In genomic region chr21:36150192-36150711, GRCh38 we compare ENCODE assay signal across 1 cellular context.
TF ChIP-seq lines count a peak whose summit lies in the region.

No MANE protein-coding gene starts in this region.

TF ChIP-seq in K562, 482 proteins besides CTCF, POLR2A, EP300 and RAD21 (continued from another document and continues in another):
- peak; percentile 70; the same call in 1 of the 2 replicates for TF ChIP-seq HMBOX1 (IDR thresholded peaks at IDR 0.05)
- no peak for TF ChIP-seq CC2D1A (IDR thresholded peaks at IDR 0.05)
- no peak; the same call in 1 of the 2 replicates for TF ChIP-seq ARID1B (IDR thresholded peaks at IDR 0.05)
- TF ChIP-seq TEAD1 (CRISPR knock-in tag; IDR thresholded peaks at IDR 0.05): peak in 1 of 2 experiments; percentile 48; a peak in 1 of 4 replicates
- peak in 1 of 2 experiments; percentile 62; a peak in 1 of 4 replicates for TF ChIP-seq ZNF639 (CRISPR knock-in tag; conservative IDR thresholded peaks at IDR 0.05 in 1 of 2, IDR thresholded peaks at IDR 0.05 in 1 of 2)
- TF ChIP-seq, protein P1, sequence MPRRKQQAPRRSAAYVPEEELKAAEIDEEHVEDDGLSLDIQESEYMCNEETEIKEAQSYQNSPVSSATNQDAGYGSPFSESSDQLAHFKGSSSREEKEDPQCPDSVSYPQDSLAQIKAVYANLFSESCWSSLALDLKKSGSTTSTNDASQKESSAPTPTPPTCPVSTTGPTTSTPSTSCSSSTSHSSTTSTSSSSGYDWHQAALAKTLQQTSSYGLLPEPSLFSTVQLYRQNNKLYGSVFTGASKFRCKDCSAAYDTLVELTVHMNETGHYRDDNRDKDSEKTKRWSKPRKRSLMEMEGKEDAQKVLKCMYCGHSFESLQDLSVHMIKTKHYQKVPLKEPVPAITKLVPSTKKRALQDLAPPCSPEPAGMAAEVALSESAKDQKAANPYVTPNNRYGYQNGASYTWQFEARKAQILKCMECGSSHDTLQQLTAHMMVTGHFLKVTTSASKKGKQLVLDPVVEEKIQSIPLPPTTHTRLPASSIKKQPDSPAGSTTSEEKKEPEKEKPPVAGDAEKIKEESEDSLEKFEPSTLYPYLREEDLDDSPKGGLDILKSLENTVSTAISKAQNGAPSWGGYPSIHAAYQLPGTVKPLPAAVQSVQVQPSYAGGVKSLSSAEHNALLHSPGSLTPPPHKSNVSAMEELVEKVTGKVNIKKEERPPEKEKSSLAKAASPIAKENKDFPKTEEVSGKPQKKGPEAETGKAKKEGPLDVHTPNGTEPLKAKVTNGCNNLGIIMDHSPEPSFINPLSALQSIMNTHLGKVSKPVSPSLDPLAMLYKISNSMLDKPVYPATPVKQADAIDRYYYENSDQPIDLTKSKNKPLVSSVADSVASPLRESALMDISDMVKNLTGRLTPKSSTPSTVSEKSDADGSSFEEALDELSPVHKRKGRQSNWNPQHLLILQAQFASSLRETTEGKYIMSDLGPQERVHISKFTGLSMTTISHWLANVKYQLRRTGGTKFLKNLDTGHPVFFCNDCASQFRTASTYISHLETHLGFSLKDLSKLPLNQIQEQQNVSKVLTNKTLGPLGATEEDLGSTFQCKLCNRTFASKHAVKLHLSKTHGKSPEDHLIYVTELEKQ (CRISPR knock-in tag; IDR thresholded peaks at IDR 0.05): no peak
- TF ChIP-seq ATF7 (IDR thresholded peaks at IDR 0.05): 0 out of 2 replicates have a peak, but pooled peaks have one; percentile 25
- TF ChIP-seq HDAC3 (IDR thresholded peaks at IDR 0.05; ENCODE audit: borderline replicate concordance, partially characterized antibody): no peak
- TF ChIP-seq IRF2 (CRISPR knock-in tag; IDR thresholded peaks at IDR 0.05): no peak
- peak; percentile 75 for TF ChIP-seq EHMT2 (IDR thresholded peaks at IDR 0.05)
- TF ChIP-seq, protein P2, sequence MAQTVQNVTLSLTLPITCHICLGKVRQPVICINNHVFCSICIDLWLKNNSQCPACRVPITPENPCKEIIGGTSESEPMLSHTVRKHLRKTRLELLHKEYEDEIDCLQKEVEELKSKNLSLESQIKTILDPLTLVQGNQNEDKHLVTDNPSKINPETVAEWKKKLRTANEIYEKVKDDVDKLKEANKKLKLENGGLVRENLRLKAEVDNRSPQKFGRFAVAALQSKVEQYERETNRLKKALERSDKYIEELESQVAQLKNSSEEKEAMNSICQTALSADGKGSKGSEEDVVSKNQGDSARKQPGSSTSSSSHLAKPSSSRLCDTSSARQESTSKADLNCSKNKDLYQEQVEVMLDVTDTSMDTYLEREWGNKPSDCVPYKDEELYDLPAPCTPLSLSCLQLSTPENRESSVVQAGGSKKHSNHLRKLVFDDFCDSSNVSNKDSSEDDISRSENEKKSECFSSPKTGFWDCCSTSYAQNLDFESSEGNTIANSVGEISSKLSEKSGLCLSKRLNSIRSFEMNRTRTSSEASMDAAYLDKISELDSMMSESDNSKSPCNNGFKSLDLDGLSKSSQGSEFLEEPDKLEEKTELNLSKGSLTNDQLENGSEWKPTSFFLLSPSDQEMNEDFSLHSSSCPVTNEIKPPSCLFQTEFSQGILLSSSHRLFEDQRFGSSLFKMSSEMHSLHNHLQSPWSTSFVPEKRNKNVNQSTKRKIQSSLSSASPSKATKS (CRISPR knock-in tag; IDR thresholded peaks at IDR 0.05): no peak
- TF ChIP-seq, protein P3, sequence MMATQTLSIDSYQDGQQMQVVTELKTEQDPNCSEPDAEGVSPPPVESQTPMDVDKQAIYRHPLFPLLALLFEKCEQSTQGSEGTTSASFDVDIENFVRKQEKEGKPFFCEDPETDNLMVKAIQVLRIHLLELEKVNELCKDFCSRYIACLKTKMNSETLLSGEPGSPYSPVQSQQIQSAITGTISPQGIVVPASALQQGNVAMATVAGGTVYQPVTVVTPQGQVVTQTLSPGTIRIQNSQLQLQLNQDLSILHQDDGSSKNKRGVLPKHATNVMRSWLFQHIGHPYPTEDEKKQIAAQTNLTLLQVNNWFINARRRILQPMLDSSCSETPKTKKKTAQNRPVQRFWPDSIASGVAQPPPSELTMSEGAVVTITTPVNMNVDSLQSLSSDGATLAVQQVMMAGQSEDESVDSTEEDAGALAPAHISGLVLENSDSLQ (IDR thresholded peaks at IDR 0.05): peak; percentile 77
- TF ChIP-seq YY1 (IDR thresholded peaks at IDR 0.05; ENCODE audit: borderline replicate concordance in 1 of 3, control insufficient read depth in 1 of 3, extremely low read depth in 1 of 3, insufficient read depth in 3 of 3, insufficient read length in 1 of 3, insufficient replicate concordance in 2 of 3, low read depth in 1 of 3, low read length in 2 of 3): peak in 1 of 3 experiments; percentile 19
- no peak for TF ChIP-seq ZEB2 (IDR thresholded peaks at IDR 0.05)
- TF ChIP-seq ZNF408 (CRISPR knock-in tag; IDR thresholded peaks at IDR 0.05; ENCODE audit: low read depth): no peak
- TF ChIP-seq BRD4 (IDR thresholded peaks at IDR 0.05): no peak
- no peak for TF ChIP-seq ZC3H8 (IDR thresholded peaks at IDR 0.05)
- TF ChIP-seq SREBF2 (CRISPR knock-in tag; IDR thresholded peaks at IDR 0.05): no peak
- peak; percentile 75 for TF ChIP-seq ELF1 (tag; IDR thresholded peaks at IDR 0.05)
- no peak for TF ChIP-seq FOS (IDR thresholded peaks at IDR 0.05; ENCODE audit: extremely low read depth, insufficient read length)
- TF ChIP-seq FOXK1 (CRISPR knock-in tag; IDR thresholded peaks at IDR 0.05; ENCODE audit: borderline replicate concordance): 0 out of 2 replicates have a peak, but pooled peaks have one; percentile 10
- TF ChIP-seq ESRRA (IDR thresholded peaks at IDR 0.05; ENCODE audit: borderline replicate concordance, low read depth): peak; percentile 79
- no peak for TF ChIP-seq ZNF77 (CRISPR knock-in tag; IDR thresholded peaks at IDR 0.05)
- TF ChIP-seq ZBTB11 (CRISPR knock-in tag; IDR thresholded peaks at IDR 0.05): peak in 1 of 3 experiments; percentile 83; a peak in 2 of 6 replicates
- peak; percentile 53; the same call in 1 of the 2 replicates for TF ChIP-seq FOXM1 (IDR thresholded peaks at IDR 0.05; ENCODE audit: low read depth)
- no peak for TF ChIP-seq FOXM1 (CRISPR knock-in tag; IDR thresholded peaks at IDR 0.05; ENCODE audit: low read depth)
- TF ChIP-seq ZBTB34 (CRISPR knock-in tag; IDR thresholded peaks at IDR 0.05): no peak
- no peak for TF ChIP-seq SMAD3 (CRISPR knock-in tag; conservative IDR thresholded peaks at IDR 0.05)
- TF ChIP-seq SOX6 (IDR thresholded peaks at IDR 0.05): peak; percentile 66; the same call in 1 of the 2 replicates
- 0 out of 2 replicates have a peak, but pooled peaks have one; percentile 34 for TF ChIP-seq ZBTB1 (CRISPR knock-in tag; IDR thresholded peaks at IDR 0.05; ENCODE audit: borderline replicate concordance, low read depth)
- TF ChIP-seq, protein P4, sequence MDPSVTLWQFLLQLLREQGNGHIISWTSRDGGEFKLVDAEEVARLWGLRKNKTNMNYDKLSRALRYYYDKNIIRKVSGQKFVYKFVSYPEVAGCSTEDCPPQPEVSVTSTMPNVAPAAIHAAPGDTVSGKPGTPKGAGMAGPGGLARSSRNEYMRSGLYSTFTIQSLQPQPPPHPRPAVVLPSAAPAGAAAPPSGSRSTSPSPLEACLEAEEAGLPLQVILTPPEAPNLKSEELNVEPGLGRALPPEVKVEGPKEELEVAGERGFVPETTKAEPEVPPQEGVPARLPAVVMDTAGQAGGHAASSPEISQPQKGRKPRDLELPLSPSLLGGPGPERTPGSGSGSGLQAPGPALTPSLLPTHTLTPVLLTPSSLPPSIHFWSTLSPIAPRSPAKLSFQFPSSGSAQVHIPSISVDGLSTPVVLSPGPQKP (CRISPR knock-in tag; IDR thresholded peaks at IDR 0.05): no peak
- peak; percentile 64 for TF ChIP-seq KDM5B (IDR thresholded peaks at IDR 0.05; ENCODE audit: insufficient replicate concordance, low read depth, low read length)
